ENCODE assay signal across 1 cellular context in genomic region chr9:89794918-89795317, GRCh38.
TF ChIP-seq lines count a peak whose summit lies in the region.

No MANE protein-coding gene starts in this region.

TF ChIP-seq in HCT116, 20 proteins besides CTCF, POLR2A, EP300 and RAD21 (continued from another document):
- TF ChIP-seq, protein P1, sequence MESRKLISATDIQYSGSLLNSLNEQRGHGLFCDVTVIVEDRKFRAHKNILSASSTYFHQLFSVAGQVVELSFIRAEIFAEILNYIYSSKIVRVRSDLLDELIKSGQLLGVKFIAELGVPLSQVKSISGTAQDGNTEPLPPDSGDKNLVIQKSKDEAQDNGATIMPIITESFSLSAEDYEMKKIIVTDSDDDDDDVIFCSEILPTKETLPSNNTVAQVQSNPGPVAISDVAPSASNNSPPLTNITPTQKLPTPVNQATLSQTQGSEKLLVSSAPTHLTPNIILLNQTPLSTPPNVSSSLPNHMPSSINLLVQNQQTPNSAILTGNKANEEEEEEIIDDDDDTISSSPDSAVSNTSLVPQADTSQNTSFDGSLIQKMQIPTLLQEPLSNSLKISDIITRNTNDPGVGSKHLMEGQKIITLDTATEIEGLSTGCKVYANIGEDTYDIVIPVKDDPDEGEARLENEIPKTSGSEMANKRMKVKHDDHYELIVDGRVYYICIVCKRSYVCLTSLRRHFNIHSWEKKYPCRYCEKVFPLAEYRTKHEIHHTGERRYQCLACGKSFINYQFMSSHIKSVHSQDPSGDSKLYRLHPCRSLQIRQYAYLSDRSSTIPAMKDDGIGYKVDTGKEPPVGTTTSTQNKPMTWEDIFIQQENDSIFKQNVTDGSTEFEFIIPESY (IDR thresholded peaks at IDR 0.05; ENCODE audit: extremely low read depth, insufficient replicate concordance, low read length) = no peak
- TF ChIP-seq ZNF274 (IDR thresholded peaks at IDR 0.05; ENCODE audit: low read depth, low read length) = no peak
- no peak for TF ChIP-seq YY1 (IDR thresholded peaks at IDR 0.05; ENCODE audit: extremely low read depth, insufficient replicate concordance, low read depth, low read length)
- TF ChIP-seq, protein P2, sequence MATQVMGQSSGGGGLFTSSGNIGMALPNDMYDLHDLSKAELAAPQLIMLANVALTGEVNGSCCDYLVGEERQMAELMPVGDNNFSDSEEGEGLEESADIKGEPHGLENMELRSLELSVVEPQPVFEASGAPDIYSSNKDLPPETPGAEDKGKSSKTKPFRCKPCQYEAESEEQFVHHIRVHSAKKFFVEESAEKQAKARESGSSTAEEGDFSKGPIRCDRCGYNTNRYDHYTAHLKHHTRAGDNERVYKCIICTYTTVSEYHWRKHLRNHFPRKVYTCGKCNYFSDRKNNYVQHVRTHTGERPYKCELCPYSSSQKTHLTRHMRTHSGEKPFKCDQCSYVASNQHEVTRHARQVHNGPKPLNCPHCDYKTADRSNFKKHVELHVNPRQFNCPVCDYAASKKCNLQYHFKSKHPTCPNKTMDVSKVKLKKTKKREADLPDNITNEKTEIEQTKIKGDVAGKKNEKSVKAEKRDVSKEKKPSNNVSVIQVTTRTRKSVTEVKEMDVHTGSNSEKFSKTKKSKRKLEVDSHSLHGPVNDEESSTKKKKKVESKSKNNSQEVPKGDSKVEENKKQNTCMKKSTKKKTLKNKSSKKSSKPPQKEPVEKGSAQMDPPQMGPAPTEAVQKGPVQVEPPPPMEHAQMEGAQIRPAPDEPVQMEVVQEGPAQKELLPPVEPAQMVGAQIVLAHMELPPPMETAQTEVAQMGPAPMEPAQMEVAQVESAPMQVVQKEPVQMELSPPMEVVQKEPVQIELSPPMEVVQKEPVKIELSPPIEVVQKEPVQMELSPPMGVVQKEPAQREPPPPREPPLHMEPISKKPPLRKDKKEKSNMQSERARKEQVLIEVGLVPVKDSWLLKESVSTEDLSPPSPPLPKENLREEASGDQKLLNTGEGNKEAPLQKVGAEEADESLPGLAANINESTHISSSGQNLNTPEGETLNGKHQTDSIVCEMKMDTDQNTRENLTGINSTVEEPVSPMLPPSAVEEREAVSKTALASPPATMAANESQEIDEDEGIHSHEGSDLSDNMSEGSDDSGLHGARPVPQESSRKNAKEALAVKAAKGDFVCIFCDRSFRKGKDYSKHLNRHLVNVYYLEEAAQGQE (IDR thresholded peaks at IDR 0.05; ENCODE audit: low read depth) = no peak
